In genomic region chr7:137728426-137728825, GRCh38 we compare ENCODE assay signal across 27 cellular contexts.
"Had no signal": no experiment of that assay in that cellular context is flagged by ENCODE, and none has a peak within 500 bp of the region (broad histone marks: within the 10 kb centered on the region; RNA-seq: fewer than 3 reads in every experiment).

No MANE protein-coding gene starts in this region.

- H3K4me1 Mint-ChIP-seq: activated naive CD4-positive, alpha-beta T cell treated with anti-CD3 and anti-CD28 coated beads, Interleukin-2, amount 10 ng/mL, durations not matched to agents 7 days and 5 days; activated naive CD8-positive, alpha-beta T cell treated with anti-CD3 and anti-CD28 coated beads, Interleukin-2, amount 10 ng/mL, durations not matched to agents 7 days and 5 days; brain had no signal

- H3K27ac Mint-ChIP-seq: activated CD8-positive, alpha-beta T cell treated with anti-CD3 and anti-CD28 coated beads for 36 hours; activated naive CD4-positive, alpha-beta T cell treated with anti-CD3 and anti-CD28 coated beads, Interleukin-2, amount 10 ng/mL, durations not matched to agents 7 days and 5 days; activated naive CD4-positive, alpha-beta T cell treated with anti-CD3 and anti-CD28 coated beads, Interleukin-2, amount 50 U/mL, for 72 hours; activated naive CD8-positive, alpha-beta T cell treated with anti-CD3 and anti-CD28 coated beads, Interleukin-2, amount 10 ng/mL, durations not matched to agents 7 days and 5 days; brain; WTC11 had no signal

- H3K4me3 ChIP-seq: ascending aorta, breast epithelium, cardiac muscle cell, colonic mucosa, esophagus squamous epithelium had no signal

- H3K4me1 ChIP-seq: breast epithelium, colonic mucosa, esophagus squamous epithelium had no signal

- H3K27me3 ChIP-seq: ascending aorta, breast epithelium, cardiac muscle cell, colonic mucosa, esophagus squamous epithelium had no signal

- DNase-seq: activated CD4-positive, alpha-beta T cell treated with anti-CD3 and anti-CD28 coated beads for 48 hours; activated CD4-positive, alpha-beta T cell treated with anti-CD3 and anti-CD28 coated beads, Interleukin-2, amount 50 U/mL, for 1 hour; activated CD4-positive, alpha-beta T cell treated with anti-CD3 and anti-CD28 coated beads, Interleukin-2, amount 50 U/mL, for 48 hours; activated CD8-positive, alpha-beta memory T cell treated with anti-CD3 and anti-CD28 coated beads for 24 hours; activated CD8-positive, alpha-beta T cell treated with anti-CD3 and anti-CD28 coated beads for 36 hours; activated gamma-delta T cell; activated naive CD4-positive, alpha-beta T cell; activated naive CD4-positive, alpha-beta T cell treated with anti-CD3 and anti-CD28 coated beads, Interleukin-2, amount 10 ng/mL, durations not matched to agents 7 days and 5 days; activated naive CD8-positive, alpha-beta T cell treated with anti-CD3 and anti-CD28 coated beads, Interleukin-2, amount 10 ng/mL, durations not matched to agents 7 days and 5 days; activated T-cell treated with anti-CD3 and anti-CD28 coated beads, Interleukin-2, amount 50 U/mL, for 1 hour; activated T-cell treated with anti-CD3 and anti-CD28 coated beads, Interleukin-2, amount 50 U/mL, for 48 hours; central memory CD4-positive, alpha-beta T cell; cerebellar nuclear complex; colonic mucosa; effector CD8-positive, alpha-beta T cell; esophagus squamous epithelium; foreskin fibroblast; head of caudate nucleus; T-helper 2 cell had no signal

- H3K36me3 Mint-ChIP-seq: activated naive CD4-positive, alpha-beta T cell treated with anti-CD3 and anti-CD28 coated beads, Interleukin-2, amount 10 ng/mL, durations not matched to agents 7 days and 5 days; activated naive CD4-positive, alpha-beta T cell treated with anti-CD3 and anti-CD28 coated beads, Interleukin-2, amount 50 U/mL, for 72 hours; activated naive CD8-positive, alpha-beta T cell treated with anti-CD3 and anti-CD28 coated beads, Interleukin-2, amount 10 ng/mL, durations not matched to agents 7 days and 5 days; WTC11 had no signal

- H3K36me3 ChIP-seq: ascending aorta, breast epithelium, cardiac muscle cell, colonic mucosa, esophagus squamous epithelium had no signal

- H3K9me3 ChIP-seq: ascending aorta, breast epithelium, colonic mucosa, esophagus squamous epithelium had no signal

- H3K27me3 Mint-ChIP-seq: activated naive CD4-positive, alpha-beta T cell treated with anti-CD3 and anti-CD28 coated beads, Interleukin-2, amount 10 ng/mL, durations not matched to agents 7 days and 5 days; brain had no signal

- H3K4me3 Mint-ChIP-seq: activated CD8-positive, alpha-beta T cell treated with anti-CD3 and anti-CD28 coated beads for 36 hours; activated naive CD4-positive, alpha-beta T cell treated with anti-CD3 and anti-CD28 coated beads, Interleukin-2, amount 10 ng/mL, durations not matched to agents 7 days and 5 days; activated naive CD8-positive, alpha-beta T cell treated with anti-CD3 and anti-CD28 coated beads, Interleukin-2, amount 10 ng/mL, durations not matched to agents 7 days and 5 days; brain; WTC11 had no signal

- ATAC-seq: activated CD4-positive, CD25-positive, alpha-beta regulatory T cell treated with anti-CD3 and anti-CD28 coated beads, Interleukin-2, amount 50 U/mL, for 24 hours; activated CD8-positive, alpha-beta T cell treated with anti-CD3 and anti-CD28 coated beads for 36 hours; activated naive CD4-positive, alpha-beta T cell treated with anti-CD3 and anti-CD28 coated beads, Interleukin-2, amount 50 U/mL, for 72 hours; WTC11 had no signal

- H3K9me3 Mint-ChIP-seq: activated CD8-positive, alpha-beta T cell treated with anti-CD3 and anti-CD28 coated beads for 36 hours; activated naive CD4-positive, alpha-beta T cell treated with anti-CD3 and anti-CD28 coated beads, Interleukin-2, amount 10 ng/mL, durations not matched to agents 7 days and 5 days; activated naive CD4-positive, alpha-beta T cell treated with anti-CD3 and anti-CD28 coated beads, Interleukin-2, amount 50 U/mL, for 72 hours; activated naive CD8-positive, alpha-beta T cell treated with anti-CD3 and anti-CD28 coated beads, Interleukin-2, amount 10 ng/mL, durations not matched to agents 7 days and 5 days; brain had no signal

- H3K27ac ChIP-seq: ascending aorta, breast epithelium, cardiac muscle cell, colonic mucosa, epithelial cell of prostate, esophagus squamous epithelium had no signal
